ENCODE assay signal across 10 cellular contexts in the genomic region with DNA sequence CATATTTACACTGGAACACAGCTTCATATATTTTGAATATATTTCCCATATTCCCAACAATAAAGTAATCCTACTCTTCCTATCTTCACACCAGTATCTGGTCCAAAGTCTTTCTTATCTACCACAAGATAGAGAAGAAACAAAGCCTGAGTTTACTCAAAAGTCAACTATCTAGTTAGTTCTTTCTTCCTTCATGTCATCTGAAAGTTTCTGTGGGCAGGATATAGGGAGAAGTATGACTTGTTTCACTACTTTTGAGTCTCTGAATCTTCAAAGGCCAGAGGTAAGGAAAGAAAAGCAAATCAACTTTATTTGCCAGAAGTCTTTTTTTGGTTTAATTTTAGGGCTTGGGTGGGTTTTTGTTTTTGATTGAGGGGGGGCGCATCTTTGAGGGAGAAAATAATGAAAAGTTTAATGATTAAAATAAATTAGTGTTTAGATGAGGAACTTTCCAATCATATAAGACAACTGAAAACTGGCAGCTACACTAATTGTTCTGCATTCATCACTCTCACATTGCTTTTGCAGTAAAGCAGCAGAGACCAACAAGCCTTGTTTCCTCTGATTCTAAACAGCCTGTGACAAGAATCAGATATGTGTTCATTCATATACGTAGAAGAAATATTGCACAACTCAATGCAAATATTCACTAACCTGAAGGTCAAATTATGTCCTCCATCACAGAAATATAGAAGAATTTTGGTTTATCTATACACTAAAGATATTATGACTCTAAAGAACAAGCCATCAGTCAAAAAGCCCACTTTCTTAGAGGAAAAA. TPM values are rescaled to one million over a fixed set of nuclear protein-coding genes. Genes with fewer than 3 reads are reported as not detected.
DNase-seq lines count a peak whose midpoint lies in the region; ATAC-seq and TF ChIP-seq lines count a peak whose summit lies in the region.
"Had no signal": no experiment of that assay in that cellular context is flagged by ENCODE, and none has a peak within 500 bp of the region (broad histone marks: within the 10 kb centered on the region; RNA-seq: fewer than 3 reads in every experiment).

No MANE protein-coding gene starts in this region.

- H3K9me3 Mint-ChIP-seq in activated naive CD8-positive, alpha-beta T cell (ENCODE audit: low read depth) = peaks cover 2% of the 10 kb centered on the region

- no peak overlapping the region for H3K4me3 ChIP-seq in DND-41 (ENCODE audit: low read depth in 1 of 2, low read length in 2 of 2)
- H3K4me3 ChIP-seq: Peyer's patch had no signal

- H3K79me2 ChIP-seq in DND-41 (ENCODE audit: insufficient read depth, low read length) = peaks cover 95% of the 10 kb centered on the region

- H3K36me3 ChIP-seq in DND-41 (ENCODE audit: insufficient read depth, low read length) = peaks cover 2% of the 10 kb centered on the region
- H3K36me3 ChIP-seq: Peyer's patch had no signal

- H3K27ac ChIP-seq in DND-41 (ENCODE audit: low read length) = no peak overlapping the region
- H3K27ac ChIP-seq: Peyer's patch had no signal

- H3K27me3 Mint-ChIP-seq in activated naive CD8-positive, alpha-beta T cell = no peaks in the 10 kb centered on the region

- peak overlapping the region; percentile 93 for H3K27ac Mint-ChIP-seq in activated naive CD8-positive, alpha-beta T cell

- TF ChIP-seq CTCF in DND-41 (IDR thresholded peaks at IDR 0.05; ENCODE audit: borderline replicate concordance, extremely low read depth, low read length, poor library complexity, severe bottlenecking) (no peak), omental fat pad (IDR thresholded peaks at IDR 0.05) (no peak)

- ATAC-seq in DND-41 (ENCODE audit: insufficient read depth, low read depth) (0 out of 3 replicates have a peak, but pooled peaks have one; percentile 57), GM19438 (IDR thresholded peaks at IDR 0.05; ENCODE audit: low read depth, unreplicated experiment) (peak; percentile 70), HG03135 (IDR thresholded peaks at IDR 0.05; ENCODE audit: unreplicated experiment) (peak; percentile 51), omental fat pad (ENCODE audit: low FRiP score) (no peak)

- peaks cover 53% of the 10 kb centered on the region for H4K20me1 ChIP-seq in DND-41 (ENCODE audit: insufficient read depth, low read length)

- peaks cover 79% of the 10 kb centered on the region for H3K4me1 Mint-ChIP-seq in activated naive CD8-positive, alpha-beta T cell (ENCODE audit: low read depth)

- no peak overlapping the region for H2AFZ ChIP-seq in DND-41 (ENCODE audit: low read depth, low read length)

- no peak overlapping the region for H3K4me2 ChIP-seq in DND-41 (ENCODE audit: insufficient read depth, low read length)

- H3K9ac ChIP-seq in DND-41 (ENCODE audit: low read depth, low read length) = no peak overlapping the region

- no peaks in the 10 kb centered on the region for H3K27me3 ChIP-seq in DND-41 (ENCODE audit: insufficient read depth, low read length, poor library complexity)
- H3K27me3 ChIP-seq: Peyer's patch had no signal

- H3K4me3 Mint-ChIP-seq in activated naive CD8-positive, alpha-beta T cell = peak overlapping the region; percentile 70

- peaks cover 15% of the 10 kb centered on the region for H3K9me3 ChIP-seq in DND-41 (ENCODE audit: insufficient read depth, low read length, severe bottlenecking)
- H3K9me3 ChIP-seq: Peyer's patch had no signal

- H3K4me1 ChIP-seq in DND-41 (ENCODE audit: insufficient read depth, low read length) = peaks cover 25% of the 10 kb centered on the region

- peaks cover 27% of the 10 kb centered on the region for H3K36me3 Mint-ChIP-seq in activated naive CD8-positive, alpha-beta T cell

- DNase-seq in DND-41 = no peak
- DNase-seq in SHP77 treated with DMSO at 0.1 percent for 48 hours (lab: John Stamatoyannopoulos, UW) = no peak
- DNase-seq in ecto neural progenitor cell (ENCODE audit: low spot score) = no peak
- no peak for DNase-seq in SW 1271 (lab: John Stamatoyannopoulos, UW)
- DNase-seq in omental fat pad (ENCODE audit: low spot score) = no peak
- DNase-seq: activated effector memory CD4-positive, alpha-beta T cell treated with anti-CD3 and anti-CD28 coated beads, Interleukin-2, amount 50 U/mL, for 16 hours; Peyer's patch had no signal

RNA-seq across cellular contexts. Expression of a gene that starts 19.6 kb away (rescaled TPM):
- total RNA-seq in omental fat pad = 10 to 100 TPM in 3 of 4 donors, 1 to 10 TPM in 1; 8.5 to 16.0 (median 13.7) TPM
